Comparison of ENCODE assay signal across 11 cellular contexts in genomic region chr1:159800177-159800935, GRCh38. TPM values are rescaled to one million over a fixed set of nuclear protein-coding genes. Genes with fewer than 3 reads are reported as not detected.
DNase-seq lines count a peak whose midpoint lies in the region; ATAC-seq lines count a peak whose summit lies in the region.
"Had no signal": no experiment of that assay in that cellular context is flagged by ENCODE, and none has a peak within 500 bp of the region (broad histone marks: within the 10 kb centered on the region; RNA-seq: fewer than 3 reads in every experiment).

No MANE protein-coding gene starts in this region.

- 84% methylated on average over 7 of the region's 8 CpGs for WGBS in mesenchymal stem cell

- no peak overlapping the region for H3K27ac Mint-ChIP-seq in activated CD4-positive, alpha-beta T cell treated with anti-CD3 and anti-CD28 coated beads for 36 hours
- H3K27ac Mint-ChIP-seq in activated naive CD4-positive, alpha-beta T cell treated with anti-CD3 and anti-CD28 coated beads for 36 hours: no peak overlapping the region

- H3K27me3 ChIP-seq in mesenchymal stem cell (ENCODE audit: control insufficient read depth in 1 of 2, insufficient read depth in 1 of 2, low read length in 2 of 2): peaks cover 15 to 21% of the 10 kb centered on the region in 2 experiments

- no peak overlapping the region for H3K27ac ChIP-seq in mesenchymal stem cell (ENCODE audit: low read length, poor library complexity, severe bottlenecking)
- H3K27ac ChIP-seq: HL-60 had no signal

- H3K4me3 Mint-ChIP-seq in activated CD4-positive, alpha-beta T cell treated with anti-CD3 and anti-CD28 coated beads for 36 hours: no peak overlapping the region
- H3K4me3 Mint-ChIP-seq in activated naive CD4-positive, alpha-beta T cell treated with anti-CD3 and anti-CD28 coated beads for 36 hours: no peak overlapping the region

- peaks cover 4% of the 10 kb centered on the region for H3K4me1 ChIP-seq in mesenchymal stem cell (ENCODE audit: control insufficient read depth, insufficient read depth, low read depth, low read length)

- H3K4me2 ChIP-seq in mesenchymal stem cell (ENCODE audit: low read length, poor library complexity, severe bottlenecking): no peak overlapping the region

- H3K14ac ChIP-seq in mesenchymal stem cell (ENCODE audit: low read length in 2 of 2): no peak overlapping the region

- H3K9ac ChIP-seq in mesenchymal stem cell (ENCODE audit: low read length): no peak overlapping the region

- H3K4me3 ChIP-seq in mesenchymal stem cell (ENCODE audit: insufficient read depth in 1 of 2, low read depth in 1 of 2, low read length in 2 of 2): no peak overlapping the region

- no peak overlapping the region for H4K8ac ChIP-seq in mesenchymal stem cell (ENCODE audit: low read length)

- H2BK5ac ChIP-seq in mesenchymal stem cell (ENCODE audit: low read depth, low read length, poor library complexity, severe bottlenecking): no peak overlapping the region

- no peak overlapping the region for H3K23ac ChIP-seq in mesenchymal stem cell (ENCODE audit: low read length in 2 of 2)

- H3K9me3 ChIP-seq in mesenchymal stem cell (ENCODE audit: control insufficient read depth, low read length): no peaks in the 10 kb centered on the region

- peak; percentile 46 for ATAC-seq in activated CD4-positive, alpha-beta T cell treated with anti-CD3 and anti-CD28 coated beads for 36 hours
- ATAC-seq in stimulated activated naive CD8-positive, alpha-beta T cell treated with anti-CD3 and anti-CD28 coated beads, Interleukin-15, Interleukin-2, amounts not matched to agents 100 U/mL and 50 U/mL, for 24 hours: peak; percentile 39
- ATAC-seq in left ventricle myocardium superior: no peak

- POLR2A ChIA-PET in activated CD4-positive, alpha-beta T cell treated with anti-CD3 and anti-CD28 coated beads for 36 hours (lab: Charles Lee): no interaction called here

- H3K9me3 Mint-ChIP-seq in activated CD4-positive, alpha-beta T cell treated with anti-CD3 and anti-CD28 coated beads for 36 hours (ENCODE audit: low read depth): no peaks in the 10 kb centered on the region
- H3K9me3 Mint-ChIP-seq in activated naive CD4-positive, alpha-beta T cell treated with anti-CD3 and anti-CD28 coated beads for 36 hours: no peaks in the 10 kb centered on the region

- H2AFZ ChIP-seq in mesenchymal stem cell (ENCODE audit: low read depth, low read length): no peak overlapping the region

- no peak overlapping the region for H2BK120ac ChIP-seq in mesenchymal stem cell (ENCODE audit: low read depth, low read length)

- CTCF ChIA-PET in activated CD4-positive, alpha-beta T cell treated with anti-CD3 and anti-CD28 coated beads for 36 hours (lab: Charles Lee): interaction anchor here (0.6 to 9.1 kb wide), 15 partner anchors 14 to 213 kb away, joined by 3 to 150 read pairs (median 5); partner anchors contain the start of genes DUSP23 and SLAMF8
- CTCF ChIA-PET in activated naive CD4-positive, alpha-beta T cell treated with anti-CD3 and anti-CD28 coated beads for 36 hours (lab: Charles Lee): interaction anchor here (0.7 to 11.6 kb wide), 14 partner anchors 12 to 208 kb away, joined by 3 to 303 read pairs (median 12); partner anchors contain the start of gene DUSP23

- H3K27me3 Mint-ChIP-seq in activated CD4-positive, alpha-beta T cell treated with anti-CD3 and anti-CD28 coated beads for 36 hours: no peaks in the 10 kb centered on the region
- H3K27me3 Mint-ChIP-seq in activated naive CD4-positive, alpha-beta T cell treated with anti-CD3 and anti-CD28 coated beads for 36 hours (ENCODE audit: low read depth): no peaks in the 10 kb centered on the region

- DNase-seq in activated CD4-positive, alpha-beta T cell treated with anti-CD3 and anti-CD28 coated beads for 36 hours: peak; percentile 10
- no peak for DNase-seq in activated CD4-positive, alpha-beta T cell treated with anti-CD3 and anti-CD28 coated beads, Interleukin-2, amount 50 U/mL, for 1 hour
- peak; percentile 77 for DNase-seq in MV-4-11 (lab: John Stamatoyannopoulos, UW)
- peak; percentile 20 for DNase-seq in activated naive CD4-positive, alpha-beta T cell treated with anti-CD3 and anti-CD28 coated beads for 36 hours
- DNase-seq in stimulated activated naive CD8-positive, alpha-beta T cell treated with anti-CD3 and anti-CD28 coated beads, Interleukin-15, Interleukin-2, amounts not matched to agents 100 U/mL and 50 U/mL, for 24 hours: peak; percentile 28
- DNase-seq in mesenchymal stem cell: no peak
- no peak for DNase-seq in left ventricle myocardium superior
- DNase-seq in AG20443 (ENCODE audit: low spot score): no peak
- DNase-seq: NCI-H524 had no signal

- H2BK12ac ChIP-seq in mesenchymal stem cell (ENCODE audit: low read length in 2 of 2): no peak overlapping the region

- H3K36me3 ChIP-seq in mesenchymal stem cell (ENCODE audit: control insufficient read depth in 1 of 2, insufficient read depth in 2 of 2, low read depth in 1 of 2, low read length in 2 of 2): no peaks in the 10 kb centered on the region

- no peak overlapping the region for H4K91ac ChIP-seq in mesenchymal stem cell (ENCODE audit: low read length)

- H3K36me3 Mint-ChIP-seq in activated CD4-positive, alpha-beta T cell treated with anti-CD3 and anti-CD28 coated beads for 36 hours (ENCODE audit: low read depth): no peaks in the 10 kb centered on the region
- no peaks in the 10 kb centered on the region for H3K36me3 Mint-ChIP-seq in activated naive CD4-positive, alpha-beta T cell treated with anti-CD3 and anti-CD28 coated beads for 36 hours (ENCODE audit: low read depth)

- no peak overlapping the region for H3K18ac ChIP-seq in mesenchymal stem cell (ENCODE audit: low read depth in 1 of 2, low read length in 2 of 2)

- no peak overlapping the region for H2BK15ac ChIP-seq in mesenchymal stem cell (ENCODE audit: low read depth, poor library complexity, severe bottlenecking)

- intact Hi-C loops in activated CD4-positive, alpha-beta T cell treated with anti-CD3 and anti-CD28 coated beads for 36 hours (cut with DNase I, micrococcal nuclease): no loop called here
- intact Hi-C loops in activated naive CD4-positive, alpha-beta T cell treated with anti-CD3 and anti-CD28 coated beads for 36 hours (cut with micrococcal nuclease): no loop called here
- intact Hi-C loops in left ventricle myocardium superior (cut with micrococcal nuclease): no loop called here

- no peaks in the 10 kb centered on the region for H3K79me1 ChIP-seq in mesenchymal stem cell (replicated peaks; ENCODE audit: low read length, poor library complexity, severe bottlenecking)

- no peak overlapping the region for H3K4ac ChIP-seq in mesenchymal stem cell (ENCODE audit: low read depth in 1 of 2, low read length in 2 of 2)

- no peak overlapping the region for H2AK5ac ChIP-seq in mesenchymal stem cell (ENCODE audit: low read length, severe bottlenecking)

- peaks cover 12% of the 10 kb centered on the region for H3K4me1 Mint-ChIP-seq in activated CD4-positive, alpha-beta T cell treated with anti-CD3 and anti-CD28 coated beads for 36 hours
- peaks cover 13% of the 10 kb centered on the region for H3K4me1 Mint-ChIP-seq in activated naive CD4-positive, alpha-beta T cell treated with anti-CD3 and anti-CD28 coated beads for 36 hours (ENCODE audit: low read depth)

RNA-seq across cellular contexts. Expression of gene FCRL6, which starts 1.8 kb away (rescaled TPM):
- total RNA-seq in activated CD4-positive, alpha-beta T cell treated with anti-CD3 and anti-CD28 coated beads for 36 hours: not detected
- total RNA-seq in activated naive CD4-positive, alpha-beta T cell treated with anti-CD3 and anti-CD28 coated beads for 36 hours: not detected
- polyA plus RNA-seq in mesenchymal stem cell (2013, experiment 1 of 2): not detected
- polyA plus RNA-seq in mesenchymal stem cell (2013, experiment 2 of 2): not detected
- 0.82 TPM for total RNA-seq in left ventricle myocardium superior

RNA-seq across cellular contexts. Expression of gene DUSP23, which starts 19.6 kb away (rescaled TPM):
- total RNA-seq in activated CD4-positive, alpha-beta T cell treated with anti-CD3 and anti-CD28 coated beads for 36 hours: 10 to 100 TPM; 23.9 to 26.8 TPM
- total RNA-seq in activated naive CD4-positive, alpha-beta T cell treated with anti-CD3 and anti-CD28 coated beads for 36 hours: 10 to 100 TPM; 13.0 to 14.1 TPM
- 22.2 TPM for polyA plus RNA-seq in mesenchymal stem cell (2013, experiment 1 of 2)
- polyA plus RNA-seq in mesenchymal stem cell (2013, experiment 2 of 2): 22.4 TPM
- 18.7 TPM for total RNA-seq in left ventricle myocardium superior

RNA-seq across cellular contexts. Expression of gene SLAMF8, which starts 26.3 kb away (rescaled TPM):
- total RNA-seq in activated CD4-positive, alpha-beta T cell treated with anti-CD3 and anti-CD28 coated beads for 36 hours: under 1 TPM; 0.39 to 0.70 TPM
- total RNA-seq in activated naive CD4-positive, alpha-beta T cell treated with anti-CD3 and anti-CD28 coated beads for 36 hours: under 1 TPM in 1 of 2 experiments, not detected in 1; 0.19 TPM
- polyA plus RNA-seq in mesenchymal stem cell (2013, experiment 1 of 2): 0.03 TPM
- not detected for polyA plus RNA-seq in mesenchymal stem cell (2013, experiment 2 of 2)
- 2.4 TPM for total RNA-seq in left ventricle myocardium superior
- total RNA-seq: A673 had no signal

Comparison
In these comparisons a context has a peak if more than half of its experiments do, and no peak if none do; other contexts are left out.
1. DNase-seq: peak in activated CD4-positive, alpha-beta T cell treated with anti-CD3 and anti-CD28 coated beads for 36 hours (single experiment), MV-4-11 (single experiment), activated naive CD4-positive, alpha-beta T cell treated with anti-CD3 and anti-CD28 coated beads for 36 hours (single experiment) and stimulated activated naive CD8-positive, alpha-beta T cell treated with anti-CD3 and anti-CD28 coated beads, Interleukin-15, Interleukin-2, amounts not matched to agents 100 U/mL and 50 U/mL, for 24 hours (single experiment); none in activated CD4-positive, alpha-beta T cell treated with anti-CD3 and anti-CD28 coated beads, Interleukin-2, amount 50 U/mL, for 1 hour (single experiment), mesenchymal stem cell (single experiment), left ventricle myocardium superior (single experiment) and AG20443 (single experiment).